In genomic region chr6:64062960-64063683, GRCh38 we compare ENCODE assay signal across 29 cellular contexts.
DNase-seq lines count a peak whose midpoint lies in the region; ATAC-seq and TF ChIP-seq lines count a peak whose summit lies in the region.
"Had no signal": no experiment of that assay in that cellular context is flagged by ENCODE, and none has a peak within 500 bp of the region (broad histone marks: within the 10 kb centered on the region; RNA-seq: fewer than 3 reads in every experiment).

No MANE protein-coding gene starts in this region.

- H3K27me3 ChIP-seq in PC-3 (ENCODE audit: low read length) (no peaks in the 10 kb centered on the region), spleen (replicated peaks in 1 of 7) (no peaks in the 10 kb centered on the region)
- H3K27me3 ChIP-seq: BLaER1 treated with 17β-estradiol and CSF1 and Interleukin-3, amounts not matched to agents 10 nM and 100 nM; hepatocyte; upper lobe of right lung had no signal

- ATAC-seq in PC-3 = peak; percentile 56
- ATAC-seq in stimulated activated naive CD8-positive, alpha-beta T cell treated with anti-CD3 and anti-CD28 coated beads, Interleukin-15, Interleukin-2, amounts not matched to agents 100 U/mL and 50 U/mL, for 24 hours = no peak
- ATAC-seq: activated CD8-positive, alpha-beta T cell treated with anti-CD3 and anti-CD28 coated beads for 36 hours; activated T-helper 17 cell treated with anti-CD3 and anti-CD28 coated beads, Interleukin-2, amount 50 U/mL, for 72 hours; left cardiac atrium; stimulated activated memory B cell treated with anti-CD40 and anti-IgM and Interleukin-4, amounts not matched to agents 10 μg/mL and 1 μg/mL and 100 μg/mL, for 72 hours; upper lobe of right lung had no signal

- no peak overlapping the region for H2AFZ ChIP-seq in PC-3 (ENCODE audit: low read length)
- H2AFZ ChIP-seq: hepatocyte had no signal

- H3K27ac ChIP-seq in PC-3 (ENCODE audit: low read length) (peak overlapping the region; percentile 76), spleen (no peak overlapping the region)
- H3K27ac ChIP-seq: BLaER1 treated with 17β-estradiol and CSF1 and Interleukin-3, amounts not matched to agents 10 nM and 100 nM; hepatocyte; upper lobe of right lung had no signal

- H3K79me2 ChIP-seq in PC-3 (ENCODE audit: low read length) = no peaks in the 10 kb centered on the region
- H3K79me2 ChIP-seq: hepatocyte had no signal

- intact Hi-C loops in PC-3 (cut with micrococcal nuclease) = no loop called here
- intact Hi-C loops in spleen (cut with DNase I; ENCODE audit: low total_unique reads) = no loop called here

- H3K9ac ChIP-seq in PC-3 (ENCODE audit: low read length) = no peak overlapping the region
- H3K9ac ChIP-seq: BLaER1 treated with 17β-estradiol and CSF1 and Interleukin-3, amounts not matched to agents 10 nM and 100 nM had no signal

- no peaks in the 10 kb centered on the region for H3F3A ChIP-seq in PC-3 (ENCODE audit: low read length, unreplicated experiment)

- TF ChIP-seq CTCF in PC-3 (conservative IDR thresholded peaks at IDR 0.05; ENCODE audit: low read depth, low read length) (no peak), choroid plexus epithelial cell (conservative IDR thresholded peaks at IDR 0.05; ENCODE audit: low read depth, low read length) (no peak), spleen (IDR thresholded peaks at IDR 0.05 in 8 of 11, conservative IDR thresholded peaks at IDR 0.05 in 3 of 11) (no peak)

- DNase-seq in HS-27A (ENCODE audit: low read depth) (peak; percentile 19), PC-3 (peak; percentile 68), choroid plexus epithelial cell (ENCODE audit: low read depth) (peak; percentile 42), foreskin melanocyte (peak; percentile 31), SHP77 (lab: John Stamatoyannopoulos, UW) (no peak), spleen (no peak)
- no peak for DNase-seq in stimulated activated naive CD8-positive, alpha-beta T cell treated with anti-CD3 and anti-CD28 coated beads, Interleukin-15, Interleukin-2, amounts not matched to agents 100 U/mL and 50 U/mL, for 24 hours
- DNase-seq in activated naive CD4-positive, alpha-beta T cell treated with anti-CD3 and anti-CD28 coated beads, Interleukin-2, amount 50 U/mL, for 16 hours = no peak
- DNase-seq: activated CD8-positive, alpha-beta memory T cell treated with anti-CD3 and anti-CD28 coated beads, Interleukin-2, amount 50 U/mL, for 48 hours; activated CD8-positive, alpha-beta T cell treated with anti-CD3 and anti-CD28 coated beads for 36 hours; COR-L47; DND-41; effector CD8-positive, alpha-beta T cell; erythroblast; GF-D8; KBM-7; left cardiac atrium; mammary epithelial cell; MM.1S; NCI-H1930; NCI-H524 treated with DMSO at 0.1 percent for 48 hours; Right ventricle myocardium superior; SW 1271; T-helper 9 cell; upper lobe of right lung had no signal

- CTCF ChIA-PET in PC-3 (lab: Charles Lee) = no interaction called here

- no peaks in the 10 kb centered on the region for H3K9me2 ChIP-seq in PC-3 (replicated peaks; ENCODE audit: low read length)

- no TSS peak for BruUV-seq in PC-3 (replicated peaks; lab: Mats Ljungman, UMichigan)

- H3K9me3 ChIP-seq in PC-3 (ENCODE audit: low read length) = no peaks in the 10 kb centered on the region
- H3K9me3 ChIP-seq in spleen = no peaks in the 10 kb centered on the region
- H3K9me3 ChIP-seq: upper lobe of right lung had no signal

- no peak for TF ChIP-seq POLR2A in spleen (IDR thresholded peaks at IDR 0.05)

- no peak overlapping the region for H3K4me2 ChIP-seq in PC-3 (ENCODE audit: low read length)
- H3K4me2 ChIP-seq: BLaER1 treated with 17β-estradiol and CSF1 and Interleukin-3, amounts not matched to agents 10 nM and 100 nM; hepatocyte had no signal

- peaks cover 11% of the 10 kb centered on the region for H3K4me1 ChIP-seq in PC-3 (ENCODE audit: insufficient read depth, low read length)
- H3K4me1 ChIP-seq in spleen = no peaks in the 10 kb centered on the region
- H3K4me1 ChIP-seq: BLaER1 treated with 17β-estradiol and CSF1 and Interleukin-3, amounts not matched to agents 10 nM and 100 nM; upper lobe of right lung had no signal

- 85 to 93% (median 86%) methylated on average over 5 of the region's 5 CpGs for WGBS in spleen, 5 donors

- H3K4me3 ChIP-seq in PC-3 (ENCODE audit: low read length) (no peak overlapping the region), choroid plexus epithelial cell (ENCODE audit: low read depth, low read length) (no peak overlapping the region), spleen (no peak overlapping the region)
- H3K4me3 ChIP-seq: BLaER1 treated with 17β-estradiol and CSF1 and Interleukin-3, amounts not matched to agents 10 nM and 100 nM; hepatocyte; upper lobe of right lung had no signal

- H4K20me1 ChIP-seq in PC-3 (ENCODE audit: low read length) = no peaks in the 10 kb centered on the region
- H4K20me1 ChIP-seq: BLaER1 treated with 17β-estradiol and CSF1 and Interleukin-3, amounts not matched to agents 10 nM and 100 nM had no signal

- no peaks in the 10 kb centered on the region for H3K36me3 ChIP-seq in PC-3 (ENCODE audit: low read depth, low read length)
- H3K36me3 ChIP-seq in spleen = no peaks in the 10 kb centered on the region
- H3K36me3 ChIP-seq: BLaER1 treated with 17β-estradiol and CSF1 and Interleukin-3, amounts not matched to agents 10 nM and 100 nM; upper lobe of right lung had no signal

- POLR2A ChIA-PET in PC-3 (lab: Charles Lee; ENCODE audit: unreplicated experiment) = no interaction called here

Comparison
In these comparisons a context has a peak if more than half of its experiments do, and no peak if none do; other contexts are left out.
1. DNase-seq: peak in HS-27A (single experiment), PC-3 (single experiment), choroid plexus epithelial cell (single experiment) and foreskin melanocyte (single experiment); none in SHP77 (0 of 2), stimulated activated naive CD8-positive, alpha-beta T cell treated with anti-CD3 and anti-CD28 coated beads, Interleukin-15, Interleukin-2, amounts not matched to agents 100 U/mL and 50 U/mL, for 24 hours (single experiment), activated naive CD4-positive, alpha-beta T cell treated with anti-CD3 and anti-CD28 coated beads, Interleukin-2, amount 50 U/mL, for 16 hours (single experiment) and spleen (single experiment).